In the genomic region with DNA sequence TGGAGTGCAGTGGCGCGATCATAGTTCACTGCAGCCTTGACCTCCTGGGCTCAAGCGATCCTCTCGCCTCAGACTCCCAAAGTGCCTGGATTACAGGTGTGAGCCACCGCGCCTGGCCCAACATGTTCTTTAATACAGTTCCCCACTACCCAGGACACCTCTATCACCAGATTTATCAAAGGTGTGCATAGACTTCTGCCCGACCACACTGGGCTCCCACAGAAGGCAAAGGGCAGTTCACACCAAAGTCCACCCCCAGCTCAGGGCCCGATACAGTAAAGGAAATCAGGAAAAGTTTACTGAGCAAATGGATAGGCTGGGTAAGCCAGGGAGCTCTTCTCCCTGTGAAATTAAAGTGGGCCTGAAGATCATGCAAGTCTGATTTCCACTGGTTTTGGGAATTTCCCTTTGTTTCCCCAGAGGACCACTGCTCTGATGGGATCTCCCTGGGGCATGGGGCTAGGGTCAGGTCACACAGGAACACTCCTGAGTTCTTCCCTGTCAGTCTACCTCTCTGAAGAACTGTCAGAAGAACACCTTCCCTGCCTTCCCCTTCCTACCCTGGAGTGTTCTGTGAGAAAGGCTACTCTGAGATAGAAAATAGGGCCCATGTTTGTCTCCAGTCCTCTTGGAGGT, we compare ENCODE assay signal across 10 cellular contexts. TPM values are rescaled to one million over a fixed set of nuclear protein-coding genes. Genes with fewer than 3 reads are reported as not detected.
A peak's percentile ranks its signal among the peaks of the same experiment; 100 is the strongest.
DNase-seq lines count a peak whose midpoint lies in the region; ATAC-seq and TF ChIP-seq lines count a peak whose summit lies in the region.
"Had no signal": no experiment of that assay in that cellular context is flagged by ENCODE, and none has a peak within 500 bp of the region (broad histone marks: within the 10 kb centered on the region; RNA-seq: fewer than 3 reads in every experiment).

No MANE protein-coding gene starts in this region.

- no peak for ATAC-seq in activated T-cell treated with anti-CD3 and anti-CD28 coated beads, Interleukin-2, amount 50 U/mL, for 72 hours (replicated peaks in 1 of 2)
- ATAC-seq in central memory CD8-positive, alpha-beta T cell (replicated peaks; ENCODE audit: extremely low read depth, poor library complexity, severe bottlenecking), result no peak
- no peak for ATAC-seq in left lobe of liver

- peak overlapping the region; percentile 94 for H3K27ac Mint-ChIP-seq in activated T-cell treated with anti-CD3 and anti-CD28 coated beads, Interleukin-2, amount 50 U/mL, for 72 hours
- peak overlapping the region; percentile 95 for H3K27ac Mint-ChIP-seq in central memory CD8-positive, alpha-beta T cell (ENCODE audit: low read depth)

- H3K4me1 Mint-ChIP-seq in activated T-cell treated with anti-CD3 and anti-CD28 coated beads, Interleukin-2, amount 50 U/mL, for 72 hours (ENCODE audit: low read depth), result peaks cover 82% of the 10 kb centered on the region
- H3K4me1 Mint-ChIP-seq in central memory CD8-positive, alpha-beta T cell, result peaks cover 68% of the 10 kb centered on the region

- no peak for TF ChIP-seq EP300 in stomach (IDR thresholded peaks at IDR 0.05)

- H3K36me3 ChIP-seq in stomach, result peaks cover 9 to 58% (median 42%) of the 10 kb centered on the region in 4 donors

- H3K4me3 ChIP-seq in HL-60 (replicated peaks; ENCODE audit: insufficient read depth, low read length) (no peak overlapping the region), stomach (no peak overlapping the region)

- peaks cover 1 to 3% of the 10 kb centered on the region in 2 donors for H3K9me3 Mint-ChIP-seq in activated T-cell treated with anti-CD3 and anti-CD28 coated beads, Interleukin-2, amount 50 U/mL, for 72 hours
- H3K9me3 Mint-ChIP-seq in central memory CD8-positive, alpha-beta T cell, result no peaks in the 10 kb centered on the region

- no peak for TF ChIP-seq POLR2A in stomach (IDR thresholded peaks at IDR 0.05)

- DNase-seq in activated T-cell treated with anti-CD3 and anti-CD28 coated beads, Interleukin-2, amount 50 U/mL, for 72 hours, result no peak
- no peak for DNase-seq in activated T-cell treated with anti-CD3 and anti-CD28 coated beads, Interleukin-2, amount 50 U/mL, for 1 hour
- no peak for DNase-seq in HL-60 (ENCODE audit: low read depth in 1 of 2, low spot score in 1 of 2)
- DNase-seq in central memory CD8-positive, alpha-beta T cell (ENCODE audit: low spot score in 2 of 2), result no peak
- DNase-seq in stomach, result no peak
- DNase-seq in left lobe of liver (ENCODE audit: low spot score), result no peak
- no peak for DNase-seq in HCEC 1CT
- DNase-seq in NCI-H69 (lab: John Stamatoyannopoulos, UW), result no peak
- DNase-seq: hippocampal formation, NCI-H187 treated with DMSO at 0.1 percent for 48 hours had no signal

- H3K4me3 Mint-ChIP-seq in activated T-cell treated with anti-CD3 and anti-CD28 coated beads, Interleukin-2, amount 50 U/mL, for 72 hours, result peak overlapping the region; percentile 77 to 86
- H3K4me3 Mint-ChIP-seq in central memory CD8-positive, alpha-beta T cell, result peak overlapping the region; percentile 80

- no peaks in the 10 kb centered on the region for H3K27me3 Mint-ChIP-seq in activated T-cell treated with anti-CD3 and anti-CD28 coated beads, Interleukin-2, amount 50 U/mL, for 72 hours (ENCODE audit: low read depth)
- no peaks in the 10 kb centered on the region for H3K27me3 Mint-ChIP-seq in central memory CD8-positive, alpha-beta T cell

- TF ChIP-seq CTCF in HL-60 (IDR thresholded peaks at IDR 0.05; ENCODE audit: insufficient read depth, low read length) (no peak), stomach (IDR thresholded peaks at IDR 0.05) (no peak)

- H3K27ac ChIP-seq in HL-60 (replicated peaks), result peak overlapping the region; percentile 89
- peak overlapping the region; percentile 34 to 72 (median 60) for H3K27ac ChIP-seq in stomach

- H3K9me3 ChIP-seq in stomach, result no peaks in the 10 kb centered on the region

- no peaks in the 10 kb centered on the region for H3K27me3 ChIP-seq in HL-60 (ENCODE audit: insufficient read depth, poor library complexity, severe bottlenecking)
- no peaks in the 10 kb centered on the region for H3K27me3 ChIP-seq in stomach

- WGBS in stomach, 5 donors, result 80 to 88% (median 84%) methylated on average over 4 to 8 of the region's 8 CpGs

- H3K4me1 ChIP-seq in stomach, result peaks cover 0 to 50% (median 32%) of the 10 kb centered on the region in 4 donors

- H3K36me3 Mint-ChIP-seq in activated T-cell treated with anti-CD3 and anti-CD28 coated beads, Interleukin-2, amount 50 U/mL, for 72 hours (ENCODE audit: insufficient read depth in 2 of 2), result peaks cover 38 to 43% of the 10 kb centered on the region in 2 donors
- H3K36me3 Mint-ChIP-seq in central memory CD8-positive, alpha-beta T cell (ENCODE audit: insufficient read depth), result peaks cover 36% of the 10 kb centered on the region

- intact Hi-C loops in stomach (cut with DNase I; ENCODE audit: low total_unique reads), result no loop called here

RNA-seq across cellular contexts. Expression of a gene that starts 17.7 kb away (rescaled TPM):
- total RNA-seq in activated T-cell treated with anti-CD3 and anti-CD28 coated beads, Interleukin-2, amount 50 U/mL, for 72 hours, result 100 to 1,000 TPM; 550 to 563 TPM
- total RNA-seq in stomach (10 to 100 TPM in 2 of 5 donors, 1 to 10 TPM in 3; 1.2 to 33.2 (median 9.6) TPM), left lobe of liver (3.8 TPM)
- 10 to 100 TPM in 2 of 3 donors, 1 to 10 TPM in 1; 7.3 to 12.7 (median 10.3) TPM for polyA plus RNA-seq in stomach

RNA-seq across cellular contexts. Expression of a gene that starts 20.9 kb away (rescaled TPM):
- 100 to 1,000 TPM; 123 to 137 TPM for total RNA-seq in activated T-cell treated with anti-CD3 and anti-CD28 coated beads, Interleukin-2, amount 50 U/mL, for 72 hours
- total RNA-seq in stomach (100 to 1,000 TPM in 1 of 5 donors, 10 to 100 TPM in 4; 16.1 to 163 (median 18.1) TPM), left lobe of liver (21.8 TPM)
- polyA plus RNA-seq in stomach, result 10 to 100 TPM; 23.0 to 26.4 (median 25.5) TPM

RNA-seq across cellular contexts. Expression of a gene that starts 25.1 kb away (rescaled TPM):
- total RNA-seq in activated T-cell treated with anti-CD3 and anti-CD28 coated beads, Interleukin-2, amount 50 U/mL, for 72 hours, result 10 to 100 TPM; 30.8 to 32.7 TPM
- total RNA-seq in stomach, result 10 to 100 TPM in 3 of 5 donors, 1 to 10 TPM in 1, not detected in 1; 4.3 to 25.4 (median 14.5) TPM
- polyA plus RNA-seq in stomach, result 10 to 100 TPM in 1 of 3 donors, 1 to 10 TPM in 2; 6.9 to 12.3 (median 10.0) TPM
- total RNA-seq in left lobe of liver, result 18.7 TPM

RNA-seq across cellular contexts. Expression of a gene that starts 35.1 kb away (rescaled TPM):
- total RNA-seq in activated T-cell treated with anti-CD3 and anti-CD28 coated beads, Interleukin-2, amount 50 U/mL, for 72 hours, result 1 to 10 TPM; 7.6 to 8.3 TPM
- total RNA-seq in stomach, result 1 to 10 TPM in 1 of 5 donors, under 1 TPM in 1, not detected in 3; 0.45 to 2.4 TPM
- polyA plus RNA-seq in stomach, result under 1 TPM; 0.15 to 0.68 (median 0.19) TPM
- total RNA-seq in left lobe of liver, result 0.68 TPM

RNA-seq across cellular contexts. Expression of a gene that starts 38.8 kb away (rescaled TPM):
- 100 to 1,000 TPM; 114 to 125 TPM for total RNA-seq in activated T-cell treated with anti-CD3 and anti-CD28 coated beads, Interleukin-2, amount 50 U/mL, for 72 hours
- 100 to 1,000 TPM in 1 of 5 donors, 10 to 100 TPM in 3, 1 to 10 TPM in 1; 4.7 to 148 (median 58.9) TPM for total RNA-seq in stomach
- polyA plus RNA-seq in stomach, result 100 to 1,000 TPM; 106 to 133 (median 118) TPM
- 31.3 TPM for total RNA-seq in left lobe of liver

Comparison
In these comparisons a context has a peak if more than half of its experiments do, and no peak if none do; other contexts are left out.
1. RNA of a gene that starts 17.7 kb away (total RNA-seq): 550 to 563 TPM in activated T-cell treated with anti-CD3 and anti-CD28 coated beads, Interleukin-2, amount 50 U/mL, for 72 hours; 1.2 to 33.2 TPM in stomach and 3.8 TPM in left lobe of liver (single experiment); every median in the first group is over 10 times any median in the second.